Comparison of ENCODE assay signal across 10 cellular contexts in the genomic region with DNA sequence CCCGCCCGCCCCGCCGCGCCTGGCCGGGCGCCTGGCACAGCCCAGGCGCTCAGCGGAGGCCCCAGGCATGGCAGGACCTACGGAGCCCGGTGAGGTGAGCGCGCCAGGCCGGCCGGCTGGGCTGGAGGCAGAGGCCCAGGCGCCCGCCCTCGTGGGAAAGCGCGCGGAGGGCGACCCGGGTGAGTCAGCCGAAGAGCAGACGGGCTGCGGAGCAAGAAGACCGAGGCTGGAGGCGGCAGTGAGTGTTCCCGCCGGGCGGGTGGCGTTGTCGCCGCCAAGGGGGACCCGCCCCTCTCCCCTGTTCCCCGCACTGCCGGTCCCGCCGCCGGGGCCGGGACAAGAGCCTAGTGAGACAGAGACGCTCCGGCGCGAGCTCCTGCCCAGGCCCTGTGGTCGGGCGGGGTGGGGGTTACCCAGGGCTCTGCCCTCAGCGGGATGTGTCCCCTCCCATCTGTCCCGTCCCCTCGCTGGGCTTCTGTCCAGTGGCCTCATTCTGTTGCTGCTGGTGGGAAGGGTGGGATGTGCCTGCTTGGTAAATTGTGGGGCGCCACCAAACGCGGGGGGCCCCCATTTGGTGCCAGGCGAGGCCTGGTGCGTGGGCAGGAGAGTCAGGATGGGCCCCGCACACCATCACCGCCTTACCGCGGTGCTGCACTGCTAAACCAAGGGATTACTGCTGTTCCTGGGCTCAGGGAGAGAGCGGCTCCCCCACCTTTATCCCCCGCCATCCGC. TPM values are rescaled to one million over a fixed set of nuclear protein-coding genes. Genes with fewer than 3 reads are reported as not detected.
DNase-seq lines count a peak whose midpoint lies in the region; ATAC-seq and TF ChIP-seq lines count a peak whose summit lies in the region.
"Had no signal": no experiment of that assay in that cellular context is flagged by ENCODE, and none has a peak within 500 bp of the region (broad histone marks: within the 10 kb centered on the region; RNA-seq: fewer than 3 reads in every experiment).

No MANE protein-coding gene starts in this region.

- H3K4me3 ChIP-seq in fibroblast of the aortic adventitia (ENCODE audit: low read depth, low read length) (no peak overlapping the region), neural cell (ENCODE audit: low read length) (peak overlapping the region; percentile 53), testis (peak overlapping the region; percentile 24 to 43)

- H3K79me2 ChIP-seq in neural cell (replicated peaks; ENCODE audit: insufficient read depth, low read length): no peaks in the 10 kb centered on the region

- peaks cover 2% of the 10 kb centered on the region for H3K4me1 Mint-ChIP-seq in activated CD8-positive, alpha-beta memory T cell treated with anti-CD3 and anti-CD28 coated beads, Interleukin-2, amount 10 ng/mL, durations not matched to agents 7 days and 5 days

- TF ChIP-seq RAD21 in neural cell (conservative IDR thresholded peaks at IDR 0.05): no peak

- no peak overlapping the region for H3K4me3 Mint-ChIP-seq in activated CD8-positive, alpha-beta memory T cell treated with anti-CD3 and anti-CD28 coated beads, Interleukin-2, amount 10 ng/mL, durations not matched to agents 7 days and 5 days
- H3K4me3 Mint-ChIP-seq: T-helper 1 cell treated with Interleukin-12 subunit alpha and Interleukin-12 subunit beta and Interleukin-4 antibody, amounts not matched to agents 30 μg/mL and 1 μg/mL, for 36 hours had no signal

- H3K9me3 Mint-ChIP-seq in activated CD8-positive, alpha-beta memory T cell treated with anti-CD3 and anti-CD28 coated beads, Interleukin-2, amount 10 ng/mL, durations not matched to agents 7 days and 5 days (ENCODE audit: low read depth): no peaks in the 10 kb centered on the region
- H3K9me3 Mint-ChIP-seq: T-helper 1 cell treated with Interleukin-12 subunit alpha and Interleukin-12 subunit beta and Interleukin-4 antibody, amounts not matched to agents 30 μg/mL and 1 μg/mL, for 36 hours had no signal

- H3K27ac Mint-ChIP-seq in activated CD8-positive, alpha-beta memory T cell treated with anti-CD3 and anti-CD28 coated beads, Interleukin-2, amount 10 ng/mL, durations not matched to agents 7 days and 5 days: no peak overlapping the region
- H3K27ac Mint-ChIP-seq: T-helper 1 cell treated with Interleukin-12 subunit alpha and Interleukin-12 subunit beta and Interleukin-4 antibody, amounts not matched to agents 30 μg/mL and 1 μg/mL, for 36 hours had no signal

- H3K4me1 ChIP-seq in testis: no peaks in the 10 kb centered on the region

- H3K4me2 ChIP-seq in neural cell (ENCODE audit: low read length): no peak overlapping the region

- TF ChIP-seq EP300 in neural cell (conservative IDR thresholded peaks at IDR 0.05; ENCODE audit: poor library complexity, severe bottlenecking): no peak

- H3K27ac ChIP-seq in neural cell (ENCODE audit: low read length): no peak overlapping the region
- H3K27ac ChIP-seq in testis: peak overlapping the region in 1 of 2 donors; percentile 19
- H3K27ac ChIP-seq: 22Rv1 had no signal

- H3K9ac ChIP-seq in neural cell (ENCODE audit: low read length): no peak overlapping the region

- peak; percentile 38 for ATAC-seq in activated CD8-positive, alpha-beta memory T cell treated with anti-CD3 and anti-CD28 coated beads, Interleukin-2, amount 10 ng/mL, durations not matched to agents 7 days and 5 days
- ATAC-seq in GM21576 (IDR thresholded peaks at IDR 0.05; ENCODE audit: unreplicated experiment): no peak

- no peak for TF ChIP-seq CTCF in fibroblast of the aortic adventitia (IDR thresholded peaks at IDR 0.05; ENCODE audit: insufficient read depth, low read length)
- no peak for TF ChIP-seq CTCF in neural cell (IDR thresholded peaks at IDR 0.05; ENCODE audit: poor library complexity, severe bottlenecking)
- no peak for TF ChIP-seq CTCF in testis (IDR thresholded peaks at IDR 0.05)

- no peaks in the 10 kb centered on the region for H3K36me3 ChIP-seq in neural cell (ENCODE audit: insufficient read depth, low read length)
- no peaks in the 10 kb centered on the region for H3K36me3 ChIP-seq in testis (ENCODE audit: low read depth, missing control alignments)

- H3K27me3 Mint-ChIP-seq in activated CD8-positive, alpha-beta memory T cell treated with anti-CD3 and anti-CD28 coated beads, Interleukin-2, amount 10 ng/mL, durations not matched to agents 7 days and 5 days: peaks cover 68% of the 10 kb centered on the region

- no peaks in the 10 kb centered on the region for H3F3A ChIP-seq in neural cell (ENCODE audit: insufficient read depth, low read length, poor library complexity, severe bottlenecking)

- H3K9me3 ChIP-seq in neural cell (ENCODE audit: low read length): no peaks in the 10 kb centered on the region
- no peaks in the 10 kb centered on the region for H3K9me3 ChIP-seq in testis

- no peaks in the 10 kb centered on the region for H3K36me3 Mint-ChIP-seq in activated CD8-positive, alpha-beta memory T cell treated with anti-CD3 and anti-CD28 coated beads, Interleukin-2, amount 10 ng/mL, durations not matched to agents 7 days and 5 days

- H3K9me2 ChIP-seq in neural cell (ENCODE audit: insufficient read depth, low read length): no peaks in the 10 kb centered on the region

- intact Hi-C loops in testis (cut with DNase I; ENCODE audit: low total_unique reads): loop anchor here (10.0 kb wide), 1 partner anchor 306 kb away; no protein-coding TSS in a partner anchor

- 15 to 32% methylated on average over 8 to 61 of the region's 62 CpGs for WGBS in testis, 2 donors

- H3K27me3 ChIP-seq in neural cell (ENCODE audit: insufficient read depth, low read depth, low read length) (peaks cover 50% of the 10 kb centered on the region), testis (no peaks in the 10 kb centered on the region)

- no peaks in the 10 kb centered on the region for H4K20me1 ChIP-seq in neural cell (ENCODE audit: insufficient read depth)

- peak; percentile 71 for DNase-seq in DMS 273 (lab: John Stamatoyannopoulos, UW; ENCODE audit: unreplicated experiment)
- DNase-seq in DMS 273 treated with DMSO at 0.1 percent for 48 hours (lab: John Stamatoyannopoulos, UW): no peak
- no peak for DNase-seq in activated CD8-positive, alpha-beta memory T cell treated with anti-CD3 and anti-CD28 coated beads, Interleukin-2, amount 10 ng/mL, durations not matched to agents 7 days and 5 days
- DNase-seq in fibroblast of the aortic adventitia (ENCODE audit: low read depth): peak; percentile 51
- DNase-seq in testis: peak; percentile 61
- no peak for DNase-seq in DMS79 (lab: John Stamatoyannopoulos, UW)

- H2AFZ ChIP-seq in neural cell (ENCODE audit: low read depth, low read length): no peak overlapping the region

- no peak for TF ChIP-seq POLR2A in testis (IDR thresholded peaks at IDR 0.05)

- CTCF ChIA-PET in activated CD8-positive, alpha-beta memory T cell treated with anti-CD3 and anti-CD28 coated beads, Interleukin-2, amount 10 ng/mL, durations not matched to agents 7 days and 5 days (lab: Charles Lee): no interaction called here

TF ChIP-seq in neural cell, 6 proteins besides CTCF, POLR2A, EP300 and RAD21:
- peak; percentile 51 for TF ChIP-seq EZH2 (IDR thresholded peaks at IDR 0.05; ENCODE audit: borderline replicate concordance, insufficient read depth, low read length, poor library complexity, severe bottlenecking)
- TF ChIP-seq SMC3 (conservative IDR thresholded peaks at IDR 0.05; ENCODE audit: poor library complexity): no peak

RNA-seq across cellular contexts. Expression of gene NODAL, which starts 17.0 kb away (rescaled TPM):
- total RNA-seq in activated CD8-positive, alpha-beta memory T cell treated with anti-CD3 and anti-CD28 coated beads, Interleukin-2, amount 10 ng/mL, durations not matched to agents 7 days and 5 days: not detected
- not detected in 2 replicates for total RNA-seq in fibroblast of the aortic adventitia (ENCODE audit: low replicate concordance)
- 0.46 TPM in 1 of 2 replicates, not detected in the other for polyA plus RNA-seq in neural cell
- 0.97 TPM in 1 of 2 replicates, not detected in the other for polyA minus RNA-seq in neural cell
- 1 to 10 TPM in 1 of 2 donors, under 1 TPM in 1; 0.43 to 3.0 TPM for total RNA-seq in testis
- 5.2 TPM for polyA plus RNA-seq in testis (ENCODE audit: insufficient read depth, low read depth, low replicate concordance)

RNA-seq across cellular contexts. Expression of gene PALD1, which starts 20.1 kb away (rescaled TPM):
- total RNA-seq in activated CD8-positive, alpha-beta memory T cell treated with anti-CD3 and anti-CD28 coated beads, Interleukin-2, amount 10 ng/mL, durations not matched to agents 7 days and 5 days: under 1 TPM; 0.26 to 0.41 TPM
- 0.16 and 0.18 TPM in 2 replicates for total RNA-seq in fibroblast of the aortic adventitia (ENCODE audit: low replicate concordance)
- 0.98 and 1.1 TPM in 2 replicates for polyA plus RNA-seq in neural cell
- polyA minus RNA-seq in neural cell: 1.2 and 1.5 TPM in 2 replicates
- total RNA-seq in testis: 10 to 100 TPM in 1 of 2 donors, 1 to 10 TPM in 1; 8.3 to 13.3 TPM
- 6.3 TPM for polyA plus RNA-seq in testis (ENCODE audit: insufficient read depth, low read depth, low replicate concordance)

RNA-seq across cellular contexts. Expression of gene EIF4EBP2, which starts 54.5 kb away (rescaled TPM):
- 10 to 100 TPM; 37.8 to 51.7 TPM for total RNA-seq in activated CD8-positive, alpha-beta memory T cell treated with anti-CD3 and anti-CD28 coated beads, Interleukin-2, amount 10 ng/mL, durations not matched to agents 7 days and 5 days
- total RNA-seq in fibroblast of the aortic adventitia (ENCODE audit: low replicate concordance) (54.2 and 60.2 TPM in 2 replicates), testis (10 to 100 TPM; 50.7 to 50.8 TPM)
- polyA plus RNA-seq in neural cell (51.7 and 53.2 TPM in 2 replicates), testis (ENCODE audit: insufficient read depth, low read depth, low replicate concordance) (41.2 TPM)
- 109 and 139 TPM in 2 replicates for polyA minus RNA-seq in neural cell

Comparison
In these comparisons a context has a peak if more than half of its experiments do, and no peak if none do; other contexts are left out.
1. DNase-seq: peak in DMS 273 (single experiment), fibroblast of the aortic adventitia (single experiment) and testis (single experiment); none in DMS 273 treated with DMSO at 0.1 percent for 48 hours (single experiment), activated CD8-positive, alpha-beta memory T cell treated with anti-CD3 and anti-CD28 coated beads, Interleukin-2, amount 10 ng/mL, durations not matched to agents 7 days and 5 days (single experiment) and DMS79 (single experiment).